In genomic region chr12:109817627-109818231, GRCh38 we compare ENCODE assay signal across 28 cellular contexts. TPM values are rescaled to one million over a fixed set of nuclear protein-coding genes. Genes with fewer than 3 reads are reported as not detected.
"Had no signal": no experiment of that assay in that cellular context is flagged by ENCODE, and none has a peak within 500 bp of the region (broad histone marks: within the 10 kb centered on the region; RNA-seq: fewer than 3 reads in every experiment).

No MANE protein-coding gene starts in this region.

- H3K9me3 ChIP-seq: right atrium auricular region, spleen, testis, transverse colon, uterus had no signal

- ATAC-seq: activated CD8-positive, alpha-beta T cell treated with anti-CD3 and anti-CD28 coated beads for 36 hours; activated T-cell treated with anti-CD3 and anti-CD28 coated beads, Interleukin-2, amount 50 U/mL, for 4 hours; activated T-helper 17 cell treated with anti-CD3 and anti-CD28 coated beads, Interleukin-2, amount 50 U/mL, for 72 hours; esophagus mucosa; left colon; naive thymus-derived CD8-positive, alpha-beta T cell had no signal

- DNase-seq: activated B cell treated with CpG ODN at 0.5 μM for 24 hours; activated CD4-positive, alpha-beta T cell treated with anti-CD3 and anti-CD28 coated beads, Interleukin-2, amount 50 U/mL, for 1 hour; activated CD8-positive, alpha-beta T cell treated with anti-CD3 and anti-CD28 coated beads for 36 hours; activated gamma-delta T cell treated with Interleukin-2 at 50 U/mL for 16 hours; activated naive CD4-positive, alpha-beta T cell treated with anti-CD3 and anti-CD28 coated beads, Interleukin-2, amount 50 U/mL, for 16 hours; activated T-cell treated with anti-CD3 and anti-CD28 coated beads, Interleukin-2, amount 50 U/mL, for 4 hours; amniotic stem cell; brain microvascular endothelial cell; caudate nucleus; cortex of kidney; endodermal cell; foreskin fibroblast; head of caudate nucleus; hippocampal formation; left colon; naive thymus-derived CD8-positive, alpha-beta T cell; spleen; stimulated activated naive CD4-positive, alpha-beta T cell; testis; transverse colon; uterus had no signal

- H3K4me1 ChIP-seq: spleen, testis, transverse colon, uterus had no signal

- FAIRE-seq: astrocyte, keratinocyte had no signal

- H3K9ac ChIP-seq: neural progenitor cell had no signal

- H3K4me2 ChIP-seq: neural progenitor cell had no signal

- H3K4me3 ChIP-seq: neural progenitor cell, right atrium auricular region, spleen, testis, transverse colon, uterus had no signal

- H2AFZ ChIP-seq: neural progenitor cell had no signal

- H3K27ac ChIP-seq: brain microvascular endothelial cell, neural progenitor cell, right atrium auricular region, spleen, testis, transverse colon, uterus had no signal

- H3K27me3 ChIP-seq: brain microvascular endothelial cell, neural progenitor cell, right atrium auricular region, testis, uterus had no signal

- H3K36me3 ChIP-seq: brain microvascular endothelial cell, neural progenitor cell, right atrium auricular region, spleen, transverse colon, uterus had no signal

RNA-seq across cellular contexts. Expression of gene TRPV4, which starts 15.5 kb away (rescaled TPM):
- total RNA-seq: activated B cell treated with CpG ODN at 0.5 μM for 24 hours; activated CD8-positive, alpha-beta T cell treated with anti-CD3 and anti-CD28 coated beads for 36 hours; activated T-cell treated with anti-CD3 and anti-CD28 coated beads, Interleukin-2, amount 50 U/mL, for 4 hours; activated T-helper 17 cell treated with anti-CD3 and anti-CD28 coated beads, Interleukin-2, amount 50 U/mL, for 72 hours; naive thymus-derived CD8-positive, alpha-beta T cell; T-helper 2 cell treated with Interferon-gamma antibody and Interleukin-4, amounts not matched to agents 100 ng/mL and 5 ng/mL, for 36 hours had no signal
- polyA plus RNA-seq: naive thymus-derived CD8-positive, alpha-beta T cell had no signal
